1 cellular context compared by ENCODE assay signal in the genomic region with DNA sequence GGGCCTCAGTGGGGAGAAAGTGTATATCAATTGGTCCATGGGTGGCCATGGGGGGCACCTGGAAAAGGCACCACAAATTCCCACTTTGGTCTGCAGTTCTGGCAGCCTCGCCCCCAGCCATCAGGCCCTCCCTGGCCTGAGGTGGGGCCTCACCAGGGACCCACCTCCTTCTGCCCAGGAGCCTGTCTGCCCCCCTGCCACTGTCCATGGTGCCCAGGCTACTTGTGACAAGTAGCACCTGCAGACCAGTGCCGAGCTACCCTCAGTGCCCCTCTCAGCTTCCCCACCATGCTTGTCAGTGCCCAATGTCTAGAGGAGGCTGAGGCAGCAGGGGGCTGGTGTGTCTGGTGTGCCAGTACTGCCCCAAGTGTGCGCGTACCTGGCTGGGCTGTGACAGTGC.
TF ChIP-seq lines count a peak whose summit lies in the region.

No MANE protein-coding gene starts in this region.

TF ChIP-seq in HEK293, 187 proteins besides CTCF, POLR2A, EP300 and RAD21 (continued from another document):
- TF ChIP-seq PRDM2 (tag by site-specific recombination; IDR thresholded peaks at IDR 0.05; ENCODE audit: borderline replicate concordance) (no peak), ZNF350 (tag by site-specific recombination; IDR thresholded peaks at IDR 0.05) (no peak), ZNF223 (tag by site-specific recombination; IDR thresholded peaks at IDR 0.05) (no peak)
